Comparison of ENCODE assay signal across 9 cellular contexts in the genomic region with DNA sequence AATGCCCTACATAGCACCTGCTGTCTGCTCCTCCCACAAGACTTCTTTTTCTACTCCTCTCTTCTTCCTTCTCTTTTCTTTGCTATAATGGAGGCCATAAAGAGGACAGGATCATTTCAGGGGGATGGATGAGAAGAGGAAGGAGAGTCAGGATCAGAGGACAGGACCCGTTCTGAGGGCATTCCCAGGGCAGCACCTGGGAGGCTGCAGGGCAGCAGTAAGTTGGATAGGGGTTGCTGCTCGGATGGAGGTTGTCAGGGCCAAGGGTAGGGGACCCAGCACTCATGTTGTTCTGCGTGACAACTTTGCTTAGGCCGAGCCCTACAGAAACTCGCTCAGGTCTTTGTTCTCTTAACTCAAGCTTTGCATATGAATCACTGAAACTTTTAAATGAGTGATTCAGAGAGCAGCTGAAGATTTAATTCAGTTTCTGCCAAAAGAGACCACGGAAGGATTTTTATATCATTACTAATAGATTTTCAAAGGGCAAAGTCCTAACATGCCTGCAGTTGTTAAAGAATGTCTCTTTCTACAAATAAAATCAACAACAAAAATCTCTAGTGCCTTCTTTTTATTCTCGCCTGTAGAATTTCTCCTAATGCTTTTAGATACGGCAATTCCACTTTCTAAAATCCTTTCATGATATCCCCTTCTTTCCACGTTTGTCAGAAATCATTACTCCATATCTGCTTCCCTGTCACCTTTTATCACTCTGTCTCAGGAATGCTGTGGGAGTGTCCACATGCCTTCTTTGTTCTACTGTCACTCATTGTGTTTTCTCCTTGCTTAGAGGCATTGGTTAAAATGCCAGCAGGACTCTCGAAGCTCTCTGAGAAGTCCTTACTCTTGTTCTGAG. TPM values are rescaled to one million over a fixed set of nuclear protein-coding genes. Genes with fewer than 3 reads are reported as not detected.
DNase-seq lines count a peak whose midpoint lies in the region; ATAC-seq and TF ChIP-seq lines count a peak whose summit lies in the region.
"Had no signal": no experiment of that assay in that cellular context is flagged by ENCODE, and none has a peak within 500 bp of the region (broad histone marks: within the 10 kb centered on the region; RNA-seq: fewer than 3 reads in every experiment).

No MANE protein-coding gene starts in this region.

- H3K9me3 Mint-ChIP-seq in naive thymus-derived CD8-positive, alpha-beta T cell: no peaks in the 10 kb centered on the region

- H3K4me1 Mint-ChIP-seq in naive thymus-derived CD8-positive, alpha-beta T cell: no peaks in the 10 kb centered on the region

- DNase-seq in GM10266 (ENCODE audit: extremely low spot score) (peak; percentile 35), HT1080 (ENCODE audit: low read depth) (peak; percentile 85), epithelial cell of prostate (ENCODE audit: low read depth, low spot score) (peak; percentile 95), C1 segment of cervical spinal cord (lab: John Stamatoyannopoulos, UW) (no peak), activated gamma-delta T cell treated with Interleukin-2 at 50 U/mL for 16 hours (no peak)
- peak; percentile 30 to 42 for DNase-seq in stimulated activated CD4-positive, alpha-beta T cell treated with anti-CD3 and anti-CD28 coated beads, Interleukin-2, amount 100 ng/mL, for 24 hours
- DNase-seq in naive thymus-derived CD8-positive, alpha-beta T cell: no peak

- TF ChIP-seq CTCF in GM10266 (IDR thresholded peaks at IDR 0.05; ENCODE audit: control insufficient read depth, insufficient read depth, low read depth, missing control alignments): no peak

- no peaks in the 10 kb centered on the region for H3K36me3 Mint-ChIP-seq in naive thymus-derived CD8-positive, alpha-beta T cell

- no peak overlapping the region for H3K4me3 Mint-ChIP-seq in naive thymus-derived CD8-positive, alpha-beta T cell

- ATAC-seq in GM21619 (IDR thresholded peaks at IDR 0.05; ENCODE audit: unreplicated experiment): peak; percentile 99
- ATAC-seq in naive thymus-derived CD8-positive, alpha-beta T cell: no peak

- no peak overlapping the region for H3K27ac Mint-ChIP-seq in naive thymus-derived CD8-positive, alpha-beta T cell

- no peaks in the 10 kb centered on the region for H3K27me3 Mint-ChIP-seq in naive thymus-derived CD8-positive, alpha-beta T cell

- POLR2A ChIA-PET in naive thymus-derived CD8-positive, alpha-beta T cell (lab: Charles Lee): no interaction called here

- H3K27ac ChIP-seq in epithelial cell of prostate: peak overlapping the region; percentile 100
- H3K27ac ChIP-seq: parathyroid adenoma had no signal

RNA-seq across cellular contexts. Expression of a gene that starts 11.1 kb away (rescaled TPM):
- total RNA-seq in HT1080 (2014; rRNA removed; shearing (Covaris generic)): not detected in 2 replicates
- 0.01 and 0.09 TPM in 2 replicates for polyA plus RNA-seq in HT1080 (2015; cell fraction: cytosol; rRNA removed)
- polyA plus RNA-seq in HT1080 (2015; cell fraction: nucleus; rRNA removed): 0.12 and 0.17 TPM in 2 replicates
- not detected for total RNA-seq in naive thymus-derived CD8-positive, alpha-beta T cell
- not detected for polyA plus RNA-seq in naive thymus-derived CD8-positive, alpha-beta T cell

Comparison
In these comparisons a context has a peak if more than half of its experiments do, and no peak if none do; other contexts are left out.
1. DNase-seq: peak in GM10266 (single experiment), HT1080 (single experiment), epithelial cell of prostate (single experiment) and stimulated activated CD4-positive, alpha-beta T cell treated with anti-CD3 and anti-CD28 coated beads, Interleukin-2, amount 100 ng/mL, for 24 hours (2 of 2); none in C1 segment of cervical spinal cord (0 of 14), activated gamma-delta T cell treated with Interleukin-2 at 50 U/mL for 16 hours (single experiment) and naive thymus-derived CD8-positive, alpha-beta T cell (0 of 10).